8 cellular contexts compared by ENCODE assay signal in genomic region chr11:124839972-124840621, GRCh38. TPM values are rescaled to one million over a fixed set of nuclear protein-coding genes. Genes with fewer than 3 reads are reported as not detected.
DNase-seq lines count a peak whose midpoint lies in the region; ATAC-seq and TF ChIP-seq lines count a peak whose summit lies in the region.

No MANE protein-coding gene starts in this region.

- peak overlapping the region; percentile 79 for H3K4me2 ChIP-seq in mammary epithelial cell (ENCODE audit: insufficient read depth, low read depth, low read length)

- peaks cover 0 to 5% (median 0%) of the 10 kb centered on the region in 11 donors for H3K9me3 Mint-ChIP-seq in naive thymus-derived CD4-positive, alpha-beta T cell

- H3K4me1 ChIP-seq in cardiac muscle cell (ENCODE audit: low read depth) (no peaks in the 10 kb centered on the region), mammary epithelial cell (ENCODE audit: insufficient read depth, low read length) (peaks cover 13% of the 10 kb centered on the region), upper lobe of right lung (peaks cover 33% of the 10 kb centered on the region)
- no peaks in the 10 kb centered on the region for H3K4me1 ChIP-seq in naive thymus-derived CD4-positive, alpha-beta T cell (ENCODE audit: control insufficient read depth in 2 of 2, insufficient read depth in 2 of 2, low read length in 2 of 2)

- dilution Hi-C loops in mammary epithelial cell (cut with HindIII; ENCODE audit: low sequenced_read_pairs): loop anchor here (5.0 kb wide), 1 partner anchor 52 kb away; no protein-coding TSS in a partner anchor

- H3K36me3 ChIP-seq in cardiac muscle cell: no peaks in the 10 kb centered on the region
- H3K36me3 ChIP-seq in mammary epithelial cell (ENCODE audit: insufficient read depth, low read length): no peaks in the 10 kb centered on the region
- no peaks in the 10 kb centered on the region for H3K36me3 ChIP-seq in naive thymus-derived CD4-positive, alpha-beta T cell (ENCODE audit: control insufficient read depth in 2 of 3, insufficient read depth in 3 of 3, low read length in 3 of 3)
- no peaks in the 10 kb centered on the region for H3K36me3 ChIP-seq in upper lobe of right lung

- H3K4me1 Mint-ChIP-seq in naive thymus-derived CD4-positive, alpha-beta T cell: peaks cover 9 to 37% (median 20%) of the 10 kb centered on the region in 7 donors

- no peak for TF ChIP-seq CTCF in cardiac muscle cell (IDR thresholded peaks at IDR 0.05; ENCODE audit: low read depth, low read length)
- no peak for TF ChIP-seq CTCF in mammary epithelial cell (conservative IDR thresholded peaks at IDR 0.05 in 1 of 2, IDR thresholded peaks at IDR 0.05 in 1 of 2; ENCODE audit: extremely low read depth in 1 of 2, insufficient read depth in 1 of 2, low read depth in 1 of 2, low read length in 2 of 2)
- TF ChIP-seq CTCF in upper lobe of right lung (IDR thresholded peaks at IDR 0.05): no peak

- no peaks in the 10 kb centered on the region for H4K20me1 ChIP-seq in mammary epithelial cell (ENCODE audit: insufficient read depth, low read length)

- H3K9me3 ChIP-seq in cardiac muscle cell (ENCODE audit: low read depth): no peaks in the 10 kb centered on the region
- H3K9me3 ChIP-seq in mammary epithelial cell (replicated peaks; ENCODE audit: insufficient read depth, low read length): no peaks in the 10 kb centered on the region
- H3K9me3 ChIP-seq in naive thymus-derived CD4-positive, alpha-beta T cell (ENCODE audit: control insufficient read depth in 2 of 3, low read length in 3 of 3): no peaks in the 10 kb centered on the region
- no peaks in the 10 kb centered on the region for H3K9me3 ChIP-seq in upper lobe of right lung

- in situ Hi-C loops in mammary epithelial cell (cut with MboI; ENCODE audit: low sequenced_read_pairs in 2 of 2): loop anchor here (10.0 to 25.0 kb wide), 3 partner anchors 175 to 428 kb away; partner anchors contain the start of gene OR8B4 (in 1 of the 2)

- no TSS peak for BruUV-seq in mammary epithelial cell (replicated peaks; lab: Mats Ljungman, UMichigan)

- no peak for ATAC-seq in Right ventricle myocardium superior (ENCODE audit: poor library complexity)
- ATAC-seq in naive thymus-derived CD4-positive, alpha-beta T cell: no peak
- no peak for ATAC-seq in upper lobe of right lung

- H3K4me3 ChIP-seq in cardiac muscle cell (peak overlapping the region; percentile 41), mammary epithelial cell (replicated peaks in 1 of 3; ENCODE audit: insufficient read depth in 1 of 3, low read depth in 2 of 3, low read length in 3 of 3) (peak overlapping the region in 1 of 3 experiments; percentile 16), upper lobe of right lung (peak overlapping the region; percentile 28)
- H3K4me3 ChIP-seq in naive thymus-derived CD4-positive, alpha-beta T cell (ENCODE audit: low read length): no peak overlapping the region

- H3K27ac Mint-ChIP-seq in naive thymus-derived CD4-positive, alpha-beta T cell: no peak overlapping the region

- H3K79me2 ChIP-seq in mammary epithelial cell (ENCODE audit: insufficient read depth, low read length): no peaks in the 10 kb centered on the region

- WGBS in mammary epithelial cell (ENCODE audit: low coverage, missing lambda C conversion rate): 58% methylated on average over 11 of the region's 20 CpGs

- H3K27me3 ChIP-seq in cardiac muscle cell (peaks cover 90% of the 10 kb centered on the region), mammary epithelial cell (ENCODE audit: insufficient read depth, low read length) (peaks cover 58% of the 10 kb centered on the region), upper lobe of right lung (peaks cover 74% of the 10 kb centered on the region)
- peaks cover 20 to 34% of the 10 kb centered on the region in 2 donors for H3K27me3 ChIP-seq in naive thymus-derived CD4-positive, alpha-beta T cell (ENCODE audit: control insufficient read depth in 2 of 2, insufficient read depth in 2 of 2, low read length in 2 of 2)

- POLR2A ChIA-PET in naive thymus-derived CD4-positive, alpha-beta T cell (lab: Charles Lee): interaction anchor here (0.7 kb wide), 1 partner anchor 171 kb away, joined by 4 read pairs; no protein-coding TSS in a partner anchor

- H2AFZ ChIP-seq in mammary epithelial cell (ENCODE audit: low read depth, low read length): no peak overlapping the region

- no peak overlapping the region for H3K9ac ChIP-seq in mammary epithelial cell (ENCODE audit: insufficient read depth, low read length)

- DNase-seq in cardiac muscle cell (ENCODE audit: low read depth in 1 of 2, low spot score in 1 of 2): no peak
- DNase-seq in Right ventricle myocardium superior: no peak
- no peak for DNase-seq in mammary epithelial cell
- peak in 1 of 9 donors; percentile 16 for DNase-seq in naive thymus-derived CD4-positive, alpha-beta T cell
- DNase-seq in upper lobe of right lung: no peak
- DNase-seq in NCI-H2227 treated with DMSO at 0.1 percent for 48 hours (lab: John Stamatoyannopoulos, UW): no peak
- DNase-seq in activated gamma-delta T cell (lab: John Stamatoyannopoulos, UW): no peak
- no peak for DNase-seq in GOT3 (lab: John Stamatoyannopoulos, UW)

- H3K36me3 Mint-ChIP-seq in naive thymus-derived CD4-positive, alpha-beta T cell: no peaks in the 10 kb centered on the region

- intact Hi-C loops in Right ventricle myocardium superior (cut with DNase I): loop anchor here (5.0 to 10.0 kb wide), 2 partner anchors 75 to 198 kb away; partner anchors contain the start of gene ESAM
- intact Hi-C loops in mammary epithelial cell (cut with micrococcal nuclease): loop anchor here (5.0 kb wide), 2 partner anchors 93 to 112 kb away; partner anchors contain the start of gene CCDC15
- intact Hi-C loops in naive thymus-derived CD4-positive, alpha-beta T cell (cut with micrococcal nuclease): loop anchor here (5.0 kb wide), 2 partner anchors 423 to 768 kb away; no protein-coding TSS in a partner anchor
- intact Hi-C loops in upper lobe of right lung (cut with DNase I): no loop called here

- H3K27me3 Mint-ChIP-seq in naive thymus-derived CD4-positive, alpha-beta T cell: peaks cover 63 to 89% (median 81%) of the 10 kb centered on the region in 5 donors

- CTCF ChIA-PET in mammary epithelial cell (lab: Charles Lee; ENCODE audit: low non-redundant PET): no interaction called here
- CTCF ChIA-PET in naive thymus-derived CD4-positive, alpha-beta T cell (lab: Charles Lee): interaction anchor here (1.0 kb wide), 1 partner anchor 42 kb away, joined by 4 read pairs; no protein-coding TSS in a partner anchor

- peak overlapping the region; percentile 16 to 75 (median 68) for H3K4me3 Mint-ChIP-seq in naive thymus-derived CD4-positive, alpha-beta T cell

- H3K27ac ChIP-seq in cardiac muscle cell (no peak overlapping the region), mammary epithelial cell (ENCODE audit: insufficient read depth, low read depth, low read length) (no peak overlapping the region), upper lobe of right lung (no peak overlapping the region)
- H3K27ac ChIP-seq in naive thymus-derived CD4-positive, alpha-beta T cell (ENCODE audit: low read depth, low read length): no peak overlapping the region

RNA-seq across cellular contexts. Expression of gene ROBO3, which starts 25.1 kb away (rescaled TPM):
- total RNA-seq in cardiac muscle cell: 7.1 and 10.3 TPM in 2 replicates
- 2.6 and 6.0 TPM in 2 replicates for polyA plus RNA-seq in cardiac muscle cell
- 3.0 TPM for total RNA-seq in Right ventricle myocardium superior
- total RNA-seq in mammary epithelial cell: 10 to 100 TPM; 38.7 to 94.3 TPM
- 68.7 TPM for polyA plus RNA-seq in mammary epithelial cell
- 53.6 TPM for polyA minus RNA-seq in mammary epithelial cell
- 10 to 100 TPM in 4 of 5 experiments, 1 to 10 TPM in 1; 8.1 to 51.3 (median 38.0) TPM for total RNA-seq in naive thymus-derived CD4-positive, alpha-beta T cell
- polyA plus RNA-seq in naive thymus-derived CD4-positive, alpha-beta T cell: 1 to 10 TPM; 3.6 to 8.5 TPM
- total RNA-seq in upper lobe of right lung: 12.6 TPM

RNA-seq across cellular contexts. Expression of gene MSANTD2, which starts 39.9 kb away (rescaled TPM):
- total RNA-seq in cardiac muscle cell (13.1 and 18.0 TPM in 2 replicates), Right ventricle myocardium superior (4.0 TPM), mammary epithelial cell (1 to 10 TPM; 8.7 to 9.7 TPM), upper lobe of right lung (13.3 TPM)
- polyA plus RNA-seq in cardiac muscle cell (7.8 and 10.9 TPM in 2 replicates), mammary epithelial cell (1.9 TPM)
- 4.3 TPM for polyA minus RNA-seq in mammary epithelial cell
- 10 to 100 TPM in 4 of 5 experiments, 1 to 10 TPM in 1; 9.1 to 29.5 (median 14.4) TPM for total RNA-seq in naive thymus-derived CD4-positive, alpha-beta T cell
- 1 to 10 TPM; 3.8 to 6.0 TPM for polyA plus RNA-seq in naive thymus-derived CD4-positive, alpha-beta T cell

RNA-seq across cellular contexts. Expression of gene ROBO4, which starts 57.6 kb away (rescaled TPM):
- total RNA-seq in cardiac muscle cell (0.74 and 2.4 TPM in 2 replicates), Right ventricle myocardium superior (21.9 TPM), mammary epithelial cell (1 to 10 TPM in 1 of 2 donors, under 1 TPM in 1; 0.33 to 2.0 TPM), upper lobe of right lung (75.0 TPM)
- polyA plus RNA-seq in cardiac muscle cell (0.21 and 0.46 TPM in 2 replicates), mammary epithelial cell (4.9 TPM)
- 10.5 TPM for polyA minus RNA-seq in mammary epithelial cell
- total RNA-seq in naive thymus-derived CD4-positive, alpha-beta T cell: under 1 TPM in 2 of 5 experiments, not detected in 3; 0.19 to 0.29 TPM
- polyA plus RNA-seq in naive thymus-derived CD4-positive, alpha-beta T cell: under 1 TPM in 1 of 2 donors, not detected in 1; 0.04 TPM
